In genomic region chr17:27512511-27513346, GRCh38 we compare ENCODE assay signal across 12 cellular contexts. TPM values are rescaled to one million over a fixed set of nuclear protein-coding genes. Genes with fewer than 3 reads are reported as not detected.
DNase-seq lines count a peak whose midpoint lies in the region; ATAC-seq and TF ChIP-seq lines count a peak whose summit lies in the region.
"Had no signal": no experiment of that assay in that cellular context is flagged by ENCODE, and none has a peak within 500 bp of the region (broad histone marks: within the 10 kb centered on the region; RNA-seq: fewer than 3 reads in every experiment).

No MANE protein-coding gene starts in this region.

- TF ChIP-seq POLR2A in thyroid gland (IDR thresholded peaks at IDR 0.05), result no peak

- no peak overlapping the region for H3K9ac ChIP-seq in muscle layer of colon (ENCODE audit: low read length)

- intact Hi-C loops in thyroid gland (cut with DNase I), result no loop called here

- peak overlapping the region; percentile 18 for H3K27ac Mint-ChIP-seq in WTC11

- no peaks in the 10 kb centered on the region for H3K27me3 Mint-ChIP-seq in WTC11 (ENCODE audit: low read depth)

- DNase-seq in WTC11 (ENCODE audit: low spot score), result no peak
- peak; percentile 34 for DNase-seq in choroid plexus epithelial cell (ENCODE audit: low read depth)
- DNase-seq in thyroid gland, result peak; percentile 54 to 73
- DNase-seq in RWPE1 (ENCODE audit: low spot score), result no peak
- no peak for DNase-seq in cerebellar cortex (ENCODE audit: low spot score)
- no peak for DNase-seq in activated CD4-positive, alpha-beta T cell treated with anti-CD3 and anti-CD28 coated beads for 48 hours
- DNase-seq: MM.1S, NCI-H1105 treated with DMSO at 0.1 percent for 48 hours, NCI-H1694, NCI-H524, PC-3 had no signal

- no peak overlapping the region for H3K4me3 Mint-ChIP-seq in WTC11

- peak overlapping the region; percentile 9 for H3K27ac ChIP-seq in muscle layer of colon (ENCODE audit: low read depth, low read length)
- peak overlapping the region; percentile 86 to 87 (median 86) for H3K27ac ChIP-seq in thyroid gland
- H3K27ac ChIP-seq in RWPE1, result no peak overlapping the region

- no peaks in the 10 kb centered on the region for H3K36me3 ChIP-seq in muscle layer of colon (ENCODE audit: insufficient read depth, low read length)
- H3K36me3 ChIP-seq in thyroid gland, result no peaks in the 10 kb centered on the region

- TF ChIP-seq CTCF in WTC11 (IDR thresholded peaks at IDR 0.05) (no peak), choroid plexus epithelial cell (conservative IDR thresholded peaks at IDR 0.05; ENCODE audit: low read depth, low read length) (no peak), thyroid gland (IDR thresholded peaks at IDR 0.05) (no peak), RWPE1 (conservative IDR thresholded peaks at IDR 0.05; ENCODE audit: low read depth) (no peak)

- CTCF ChIA-PET in WTC11 (lab: Charles Lee) (interaction anchor here (1.0 to 3.3 kb wide), 6 partner anchors 13 to 142 kb away, joined by 3 to 14 read pairs (median 4); partner anchors contain the start of gene KSR1), RWPE1 (lab: Yijun Ruan, JAX) (interaction anchor here (0.6 kb wide), 1 partner anchor 16 kb away, joined by 6 read pairs; no protein-coding TSS in a partner anchor)

- H3K4me1 ChIP-seq in muscle layer of colon (ENCODE audit: insufficient read depth, low read length), result peaks cover 56% of the 10 kb centered on the region
- H3K4me1 ChIP-seq in thyroid gland, result peaks cover 69 to 79% of the 10 kb centered on the region in 2 donors

- H3K4me1 Mint-ChIP-seq in WTC11, result peaks cover 78% of the 10 kb centered on the region

- POLR2A ChIA-PET in WTC11 (lab: Charles Lee) (interaction anchor here (0.7 kb wide), 1 partner anchor 28 kb away, joined by 4 read pairs; no protein-coding TSS in a partner anchor), RWPE1 (lab: Yijun Ruan, JAX; ENCODE audit: low non-redundant PET) (no interaction called here)

- WGBS in thyroid gland, 2 donors, result 72 to 75% methylated on average over 15 of the region's 15 CpGs

- H3K4me3 ChIP-seq in choroid plexus epithelial cell (ENCODE audit: low read depth, low read length) (no peak overlapping the region), muscle layer of colon (ENCODE audit: low read depth in 1 of 2, low read length in 2 of 2) (no peak overlapping the region), thyroid gland (replicated peaks in 1 of 3) (no peak overlapping the region)

- H3K27me3 ChIP-seq in muscle layer of colon (ENCODE audit: control insufficient read depth in 1 of 2, insufficient read depth in 2 of 2, low read length in 2 of 2) (no peaks in the 10 kb centered on the region), thyroid gland (no peaks in the 10 kb centered on the region)

- H3K36me3 Mint-ChIP-seq in WTC11, result no peaks in the 10 kb centered on the region

- no peak for ATAC-seq in WTC11
- ATAC-seq: PC-3 had no signal

- H3K9me3 ChIP-seq in muscle layer of colon (ENCODE audit: low read length) (no peaks in the 10 kb centered on the region), thyroid gland (no peaks in the 10 kb centered on the region)

- H3K9me3 Mint-ChIP-seq in WTC11, result no peaks in the 10 kb centered on the region

TF ChIP-seq in WTC11, 78 proteins besides CTCF, POLR2A, EP300 and RAD21:
- no peak for TF ChIP-seq JUN (CRISPR knock-in tag; IDR thresholded peaks at IDR 0.05)
- TF ChIP-seq NFYB (CRISPR knock-in tag; conservative IDR thresholded peaks at IDR 0.05; ENCODE audit: low read depth), result no peak
- no peak for TF ChIP-seq SP1 (CRISPR knock-in tag; conservative IDR thresholded peaks at IDR 0.05)
- no peak for TF ChIP-seq FOXJ3 (CRISPR knock-in tag; IDR thresholded peaks at IDR 0.05; ENCODE audit: borderline replicate concordance)
- TF ChIP-seq ESRRA (CRISPR knock-in tag; IDR thresholded peaks at IDR 0.05; ENCODE audit: borderline replicate concordance), result no peak
- no peak for TF ChIP-seq PRRX2 (CRISPR knock-in tag; IDR thresholded peaks at IDR 0.05)
- TF ChIP-seq RORB (CRISPR knock-in tag; IDR thresholded peaks at IDR 0.05), result no peak
- no peak for TF ChIP-seq PREB (CRISPR knock-in tag; IDR thresholded peaks at IDR 0.05; ENCODE audit: borderline replicate concordance)
- no peak for TF ChIP-seq ZNF416 (CRISPR knock-in tag; IDR thresholded peaks at IDR 0.05)
- no peak for TF ChIP-seq MYBL2 (CRISPR knock-in tag; IDR thresholded peaks at IDR 0.05)
- TF ChIP-seq ZNF396 (CRISPR knock-in tag; IDR thresholded peaks at IDR 0.05; ENCODE audit: borderline replicate concordance), result no peak
- TF ChIP-seq USF1 (CRISPR knock-in tag; IDR thresholded peaks at IDR 0.05), result no peak
- no peak for TF ChIP-seq RELA (CRISPR knock-in tag; IDR thresholded peaks at IDR 0.05; ENCODE audit: borderline replicate concordance)
- no peak for TF ChIP-seq AFF4 (CRISPR knock-in tag; IDR thresholded peaks at IDR 0.05; ENCODE audit: borderline replicate concordance)
- no peak for TF ChIP-seq CDX4 (CRISPR knock-in tag; IDR thresholded peaks at IDR 0.05; ENCODE audit: borderline replicate concordance)
- TF ChIP-seq IRF1 (CRISPR knock-in tag; IDR thresholded peaks at IDR 0.05), result no peak
- no peak for TF ChIP-seq ZNF138 (CRISPR knock-in tag; conservative IDR thresholded peaks at IDR 0.05)
- TF ChIP-seq ZNF671 (CRISPR knock-in tag; IDR thresholded peaks at IDR 0.05), result no peak
- no peak for TF ChIP-seq TCF7 (CRISPR knock-in tag; IDR thresholded peaks at IDR 0.05; ENCODE audit: low read depth)

RNA-seq across cellular contexts. Expression of gene KSR1, which starts 56.5 kb away (rescaled TPM):
- total RNA-seq in WTC11 (2021) (38.0 to 45.5 TPM (median 39.7 TPM) in 3 replicates), thyroid gland (10 to 100 TPM; 35.9 to 75.5 (median 67.7) TPM)

Comparison
In these comparisons a context has a peak if more than half of its experiments do, and no peak if none do; other contexts are left out.
1. DNase-seq: peak in choroid plexus epithelial cell (single experiment) and thyroid gland (2 of 2); none in WTC11 (single experiment), RWPE1 (single experiment), cerebellar cortex (single experiment) and activated CD4-positive, alpha-beta T cell treated with anti-CD3 and anti-CD28 coated beads for 48 hours (single experiment).